In the genomic region with DNA sequence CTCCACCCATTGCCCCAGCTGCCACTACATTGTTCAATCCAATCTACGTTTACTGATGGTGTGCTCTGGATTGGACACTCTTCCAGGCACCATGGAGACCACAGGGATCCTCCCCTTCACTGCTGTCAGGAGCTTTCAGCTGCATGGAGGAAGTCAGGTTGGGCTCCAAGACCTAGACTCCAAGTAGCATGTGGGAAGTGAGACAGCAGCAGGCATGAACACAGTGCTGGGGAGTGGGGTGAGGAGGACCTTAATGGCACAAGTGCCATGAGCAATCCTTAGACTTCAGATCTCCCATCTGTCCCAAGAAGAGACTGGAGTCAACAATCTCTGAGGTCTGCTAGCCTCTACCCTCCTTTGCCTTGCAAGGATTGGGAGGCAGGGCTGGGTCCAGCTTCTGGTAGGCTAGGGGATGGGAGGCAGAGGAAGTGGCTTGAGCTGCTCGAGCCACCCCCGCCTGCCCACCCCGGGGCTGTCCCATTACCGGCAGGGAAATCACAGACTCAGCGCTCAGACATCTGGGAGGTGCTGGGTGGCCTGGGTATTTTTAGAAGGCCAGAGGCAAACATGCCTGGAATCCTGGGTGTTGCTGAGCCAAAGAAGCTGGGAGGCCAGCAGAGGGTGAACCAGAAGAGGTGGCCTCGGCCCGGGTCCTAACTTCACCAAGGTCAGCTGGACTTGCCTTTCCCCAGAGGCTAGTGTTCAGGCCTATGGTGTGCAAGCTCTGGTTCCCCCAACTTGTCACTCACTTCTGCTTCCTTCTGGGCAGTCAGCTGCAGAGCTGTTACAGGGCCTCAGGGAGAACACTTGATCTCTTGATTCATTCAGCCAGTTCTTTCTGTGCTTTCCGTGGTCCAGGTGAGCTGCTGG, we compare ENCODE assay signal across 8 cellular contexts. TPM values are rescaled to one million over a fixed set of nuclear protein-coding genes. Genes with fewer than 3 reads are reported as not detected.
A peak's percentile ranks its signal among the peaks of the same experiment; 100 is the strongest.
DNase-seq lines count a peak whose midpoint lies in the region; ATAC-seq, FAIRE-seq and TF ChIP-seq lines count a peak whose summit lies in the region.

No MANE protein-coding gene starts in this region.

- no peak overlapping the region for H3K4ac ChIP-seq in H9 (ENCODE audit: low read depth, low read length)

- H3K9ac ChIP-seq in H9 (ENCODE audit: extremely low read depth, insufficient read length, low read length): no peak overlapping the region

- H3K18ac ChIP-seq in H9 (ENCODE audit: insufficient read length, low read depth, low read length): no peak overlapping the region

- no peak overlapping the region for H2BK120ac ChIP-seq in H9 (ENCODE audit: low read depth, low read length, poor library complexity, severe bottlenecking)

- no peak overlapping the region for H3T11ph ChIP-seq in H9 (ENCODE audit: low read length)

- WGBS in right lobe of liver (ENCODE audit: insufficient coverage, low coverage, low lambda C conversion rate, missing lambda C conversion rate): 61% methylated on average over 2 of the region's 9 CpGs
- WGBS in H9 (ENCODE audit: extremely low coverage, insufficient read length, low lambda C conversion rate): no CpG with 5 or more reads among the region's 9 CpGs

- H3K36me3 Mint-ChIP-seq in progenitor cell of endocrine pancreas (ENCODE audit: insufficient read depth) (no peaks in the 10 kb centered on the region), H9 (ENCODE audit: insufficient read depth in 1 of 3, low read depth in 3 of 3) (no peaks in the 10 kb centered on the region)

- no peak overlapping the region for H2BK15ac ChIP-seq in H9 (ENCODE audit: low read depth, low read length)

- H4K5ac ChIP-seq in H9 (ENCODE audit: insufficient read length, low read depth, low read length): no peak overlapping the region

- H2BK20ac ChIP-seq in H9 (ENCODE audit: low read depth, low read length, poor library complexity, severe bottlenecking): no peak overlapping the region

- no peak overlapping the region for H3K4me3 Mint-ChIP-seq in progenitor cell of endocrine pancreas (ENCODE audit: low read depth)
- H3K4me3 Mint-ChIP-seq in H9: no peak overlapping the region

- H3K27ac Mint-ChIP-seq in progenitor cell of endocrine pancreas (no peak overlapping the region), H9 (no peak overlapping the region)

- no peak overlapping the region for H3K14ac ChIP-seq in H9 (ENCODE audit: insufficient read depth, low read length)

- H3K36me3 ChIP-seq in WERI-Rb-1 (no peaks in the 10 kb centered on the region), right lobe of liver (no peaks in the 10 kb centered on the region)

- H3K23me2 ChIP-seq in H9 (ENCODE audit: insufficient read length, low read depth, low read length, poor library complexity, severe bottlenecking): no peaks in the 10 kb centered on the region

- no peaks in the 10 kb centered on the region for H3K9me3 ChIP-seq in WERI-Rb-1 (ENCODE audit: severe bottlenecking)
- H3K9me3 ChIP-seq in right lobe of liver: no peaks in the 10 kb centered on the region
- H3K9me3 ChIP-seq in H9 (ENCODE audit: control insufficient read depth, low read depth, low read length): no peaks in the 10 kb centered on the region

- H4K8ac ChIP-seq in H9 (replicated peaks; ENCODE audit: insufficient read length, low read depth, low read length): no peak overlapping the region

- H4K20me1 ChIP-seq in H9 (ENCODE audit: control insufficient read depth, insufficient read depth, insufficient read length): no peaks in the 10 kb centered on the region

- TF ChIP-seq CTCF in WERI-Rb-1 (IDR thresholded peaks at IDR 0.05; ENCODE audit: low read depth, low read length): no peak
- no peak for TF ChIP-seq CTCF in right lobe of liver (IDR thresholded peaks at IDR 0.05)
- no peak for TF ChIP-seq CTCF in progenitor cell of endocrine pancreas (IDR thresholded peaks at IDR 0.05; ENCODE audit: unreplicated experiment)
- no peak for TF ChIP-seq CTCF in H9 (conservative IDR thresholded peaks at IDR 0.05)

- no peak for DNase-seq in GM18507 (ENCODE audit: extremely low spot score, insufficient read length, low read depth)
- no peak for DNase-seq in WERI-Rb-1
- peak in 1 of 3 donors; percentile 49 for DNase-seq in right lobe of liver
- no peak for DNase-seq in progenitor cell of endocrine pancreas (ENCODE audit: low spot score, unreplicated experiment)
- DNase-seq in D341Med (ENCODE audit: low spot score): no peak
- DNase-seq in putamen (ENCODE audit: low spot score): no peak
- DNase-seq in H9: no peak

- H3K23ac ChIP-seq in H9 (ENCODE audit: insufficient read length, low read depth, low read length): no peak overlapping the region

- H3K9me3 Mint-ChIP-seq in progenitor cell of endocrine pancreas (ENCODE audit: low read depth) (no peaks in the 10 kb centered on the region), H9 (no peaks in the 10 kb centered on the region)

- peak; percentile 26 for ATAC-seq in HG02973 (IDR thresholded peaks at IDR 0.05; ENCODE audit: unreplicated experiment)
- peak; percentile 42 to 61 (median 48) for ATAC-seq in right lobe of liver

- H2AK5ac ChIP-seq in H9 (ENCODE audit: insufficient read length, low read length): no peak overlapping the region

- intact Hi-C loops in right lobe of liver (cut with DNase I): no loop called here

- no peak overlapping the region for H4K91ac ChIP-seq in H9 (ENCODE audit: insufficient read length, low read depth, low read length)

- no peak overlapping the region for H2BK12ac ChIP-seq in H9 (ENCODE audit: insufficient read length, low read depth, low read length)

- H3K4me3 ChIP-seq in WERI-Rb-1 (ENCODE audit: low read depth, low read length): no peak overlapping the region
- H3K4me3 ChIP-seq in right lobe of liver: no peak overlapping the region

- H3K27ac ChIP-seq in WERI-Rb-1: peak overlapping the region; percentile 61
- H3K27ac ChIP-seq in right lobe of liver: peak overlapping the region in 1 of 3 donors; percentile 17
- no peak overlapping the region for H3K27ac ChIP-seq in H9 (ENCODE audit: insufficient read length, low read depth, low read length)

- no peak for TF ChIP-seq POLR2A in right lobe of liver (IDR thresholded peaks at IDR 0.05)

- H3K27me3 ChIP-seq in WERI-Rb-1 (ENCODE audit: insufficient read depth, low read depth, severe bottlenecking) (no peaks in the 10 kb centered on the region), right lobe of liver (no peaks in the 10 kb centered on the region), H9 (ENCODE audit: insufficient read depth, low read length) (no peaks in the 10 kb centered on the region)

- peaks cover 0 to 26% (median 0%) of the 10 kb centered on the region in 4 donors for H3K4me1 ChIP-seq in right lobe of liver
- H3K4me1 ChIP-seq in H9 (ENCODE audit: insufficient read depth, low read length): no peaks in the 10 kb centered on the region

- H3K4me1 Mint-ChIP-seq in progenitor cell of endocrine pancreas (ENCODE audit: low read depth) (peaks cover 9% of the 10 kb centered on the region), H9 (peaks cover 14 to 17% of the 10 kb centered on the region in 2 experiments)

- peak; percentile 82 for FAIRE-seq in GM18507 (lab: Jason Lieb, UNC)

- peaks cover 4% of the 10 kb centered on the region for H3K27me3 Mint-ChIP-seq in progenitor cell of endocrine pancreas
- H3K27me3 Mint-ChIP-seq in H9 (ENCODE audit: low read depth): no peaks in the 10 kb centered on the region; the same call in 1 of the 2 replicates

- no peaks in the 10 kb centered on the region for H3K79me1 ChIP-seq in H9 (ENCODE audit: insufficient read depth, low read depth, low read length, poor library complexity, severe bottlenecking)

- no peak overlapping the region for H2AFZ ChIP-seq in H9 (ENCODE audit: low read length)

- H3K56ac ChIP-seq in H9 (ENCODE audit: insufficient read length, low read depth, low read length): no peak overlapping the region

- H3K4me2 ChIP-seq in H9 (ENCODE audit: insufficient read depth, insufficient read length, low read length): no peak overlapping the region

- no peaks in the 10 kb centered on the region for H3K79me2 ChIP-seq in H9 (ENCODE audit: insufficient read depth, low read length)

- no peak overlapping the region for H2BK5ac ChIP-seq in H9 (ENCODE audit: insufficient read length, low read length)

RNA-seq across cellular contexts. Expression of a gene that starts 15.3 kb away (rescaled TPM):
- 10 to 100 TPM; 10.8 to 25.9 (median 17.8) TPM for total RNA-seq in right lobe of liver
- total RNA-seq in progenitor cell of endocrine pancreas: 28.4 and 35.4 TPM in 2 replicates
- 17.8 and 19.2 TPM in 2 replicates for total RNA-seq in H9 (2021)
